In genomic region chr16:12091569-12092346, GRCh38 we compare ENCODE assay signal across 14 cellular contexts.
A peak's percentile ranks its signal among the peaks of the same experiment; 100 is the strongest.
DNase-seq lines count a peak whose midpoint lies in the region; ATAC-seq and TF ChIP-seq lines count a peak whose summit lies in the region.
"Had no signal": no experiment of that assay in that cellular context is flagged by ENCODE, and none has a peak within 500 bp of the region (broad histone marks: within the 10 kb centered on the region; RNA-seq: fewer than 3 reads in every experiment).

No MANE protein-coding gene starts in this region.

- no peaks in the 10 kb centered on the region for H3K36me3 ChIP-seq in CD8-positive, alpha-beta T cell (ENCODE audit: insufficient read depth, low read length)
- H3K36me3 ChIP-seq in ovary (no peaks in the 10 kb centered on the region), right atrium auricular region (no peaks in the 10 kb centered on the region), MG63 (no peaks in the 10 kb centered on the region; the same call in 1 of the 2 replicates)
- H3K36me3 ChIP-seq: cardiac muscle cell had no signal

- peaks cover 40% of the 10 kb centered on the region for H3K4me1 ChIP-seq in CD8-positive, alpha-beta T cell (ENCODE audit: insufficient read depth, low read length)
- H3K4me1 ChIP-seq in ovary (ENCODE audit: insufficient read depth) (peaks cover 8% of the 10 kb centered on the region), right atrium auricular region (peaks cover 0 to 33% of the 10 kb centered on the region in 2 donors)

- CTCF ChIA-PET in CD8-positive, alpha-beta T cell (lab: Charles Lee), result interaction anchor here (1.2 kb wide), 2 partner anchors 12 kb away, joined by 3 to 4 read pairs; no protein-coding TSS in a partner anchor

- peaks cover 5% of the 10 kb centered on the region for H3K36me3 Mint-ChIP-seq in CD8-positive, alpha-beta T cell
- H3K36me3 Mint-ChIP-seq: activated naive CD4-positive, alpha-beta T cell treated with anti-CD3 and anti-CD28 coated beads, Interleukin-2, amount 10 ng/mL, durations not matched to agents 7 days and 5 days had no signal

- DNase-seq in CD8-positive, alpha-beta T cell, result no peak
- DNase-seq in NCI-H2227 treated with DMSO at 0.1 percent for 48 hours (lab: John Stamatoyannopoulos, UW) (peak; percentile 75), epidermal melanocyte (ENCODE audit: insufficient read length, low spot score) (peak; percentile 23), ovary (peak in 3 of 5 donors; percentile 14 to 35 (median 18)), right atrium auricular region (ENCODE audit: low spot score) (no peak), cortex of kidney (lab: John Stamatoyannopoulos, UW) (no peak), HPDE6-E6E7 (ENCODE audit: extremely low spot score) (no peak), MG63 (no peak)
- DNase-seq: activated naive CD4-positive, alpha-beta T cell treated with anti-CD3 and anti-CD28 coated beads, Interleukin-2, amount 10 ng/mL, durations not matched to agents 7 days and 5 days; H9; NCI-H1105; NCI-H345 had no signal

- TF ChIP-seq POLR2A in ovary (IDR thresholded peaks at IDR 0.05), result no peak

- no peak for ATAC-seq in CD8-positive, alpha-beta T cell

- H3K4me1 Mint-ChIP-seq in CD8-positive, alpha-beta T cell (ENCODE audit: low read depth), result peaks cover 68% of the 10 kb centered on the region

- H3K27ac ChIP-seq in CD8-positive, alpha-beta T cell (ENCODE audit: low read depth, low read length), result no peak overlapping the region
- H3K27ac ChIP-seq in ovary, result no peak overlapping the region
- no peak overlapping the region for H3K27ac ChIP-seq in right atrium auricular region
- H3K27ac ChIP-seq: cardiac muscle cell had no signal

- WGBS in ovary, 3 donors, result 79 to 88% (median 87%) methylated on average over 13 of the region's 13 CpGs

- H3K9me3 ChIP-seq in CD8-positive, alpha-beta T cell (ENCODE audit: low read length), result no peaks in the 10 kb centered on the region
- H3K9me3 ChIP-seq in ovary (no peaks in the 10 kb centered on the region), right atrium auricular region (no peaks in the 10 kb centered on the region), MG63 (no peaks in the 10 kb centered on the region)

- H3K4me3 ChIP-seq in CD8-positive, alpha-beta T cell (ENCODE audit: low read depth, low read length), result no peak overlapping the region
- H3K4me3 ChIP-seq in ovary (no peak overlapping the region), right atrium auricular region (no peak overlapping the region), MG63 (no peak overlapping the region)
- H3K4me3 ChIP-seq: cardiac muscle cell had no signal

- H3K27me3 Mint-ChIP-seq in CD8-positive, alpha-beta T cell (ENCODE audit: low read depth), result no peaks in the 10 kb centered on the region
- H3K27me3 Mint-ChIP-seq: activated naive CD4-positive, alpha-beta T cell treated with anti-CD3 and anti-CD28 coated beads, Interleukin-2, amount 10 ng/mL, durations not matched to agents 7 days and 5 days; stimulated activated naive CD8-positive, alpha-beta T cell treated with anti-CD3 and anti-CD28 coated beads, Interleukin-15, Interleukin-2, amounts not matched to agents 100 ng/mL and 50 ng/mL, for 24 hours had no signal

- POLR2A ChIA-PET in CD8-positive, alpha-beta T cell (lab: Charles Lee), result interaction anchor here (2.0 kb wide), 1 partner anchor 12 kb away, joined by 8 read pairs; no protein-coding TSS in a partner anchor

- no peak for TF ChIP-seq EP300 in ovary (IDR thresholded peaks at IDR 0.05)

- no peaks in the 10 kb centered on the region for H3K9me3 Mint-ChIP-seq in CD8-positive, alpha-beta T cell
- H3K9me3 Mint-ChIP-seq: activated naive CD4-positive, alpha-beta T cell treated with anti-CD3 and anti-CD28 coated beads, Interleukin-2, amount 10 ng/mL, durations not matched to agents 7 days and 5 days; H9; stimulated activated naive CD8-positive, alpha-beta T cell treated with anti-CD3 and anti-CD28 coated beads, Interleukin-15, Interleukin-2, amounts not matched to agents 100 ng/mL and 50 ng/mL, for 24 hours had no signal

- intact Hi-C loops in CD8-positive, alpha-beta T cell (cut with DNase I, micrococcal nuclease), result loop anchor here in 1 of 2 experiments (10.0 kb wide), 2 partner anchors 1363 to 1823 kb away; no protein-coding TSS in a partner anchor
- intact Hi-C loops in ovary (cut with DNase I), result loop anchor here in 2 of 4 donors (10.0 kb wide), 5 partner anchors 73 to 723 kb away; no protein-coding TSS in a partner anchor

- H3K27ac Mint-ChIP-seq in CD8-positive, alpha-beta T cell, result peak overlapping the region; percentile 58
- H3K27ac Mint-ChIP-seq: activated naive CD4-positive, alpha-beta T cell treated with anti-CD3 and anti-CD28 coated beads, Interleukin-2, amount 10 ng/mL, durations not matched to agents 7 days and 5 days; stimulated activated naive CD8-positive, alpha-beta T cell treated with anti-CD3 and anti-CD28 coated beads, Interleukin-15, Interleukin-2, amounts not matched to agents 100 ng/mL and 50 ng/mL, for 24 hours had no signal

- H3K4me3 Mint-ChIP-seq in CD8-positive, alpha-beta T cell, result no peak overlapping the region
- H3K4me3 Mint-ChIP-seq: activated naive CD4-positive, alpha-beta T cell treated with anti-CD3 and anti-CD28 coated beads, Interleukin-2, amount 10 ng/mL, durations not matched to agents 7 days and 5 days; stimulated activated naive CD8-positive, alpha-beta T cell treated with anti-CD3 and anti-CD28 coated beads, Interleukin-15, Interleukin-2, amounts not matched to agents 100 ng/mL and 50 ng/mL, for 24 hours had no signal

- TF ChIP-seq CTCF in CD8-positive, alpha-beta T cell (IDR thresholded peaks at IDR 0.05), result no peak
- no peak for TF ChIP-seq CTCF in ovary (IDR thresholded peaks at IDR 0.05)
- TF ChIP-seq CTCF in right atrium auricular region (IDR thresholded peaks at IDR 0.05), result no peak

- no peaks in the 10 kb centered on the region for H3K27me3 ChIP-seq in CD8-positive, alpha-beta T cell (ENCODE audit: insufficient read depth, low read length)
- H3K27me3 ChIP-seq in ovary (no peaks in the 10 kb centered on the region), right atrium auricular region (no peaks in the 10 kb centered on the region), MG63 (no peaks in the 10 kb centered on the region)
- H3K27me3 ChIP-seq: cardiac muscle cell had no signal

Comparison
In these comparisons a context has a peak if more than half of its experiments do, and no peak if none do; other contexts are left out.
1. DNase-seq: peak in NCI-H2227 treated with DMSO at 0.1 percent for 48 hours (single experiment), epidermal melanocyte (single experiment) and ovary (3 of 5); none in CD8-positive, alpha-beta T cell (0 of 7), right atrium auricular region (single experiment), cortex of kidney (single experiment), HPDE6-E6E7 (single experiment) and MG63 (single experiment).